In genomic region chr2:43832457-43832856, GRCh38 we compare ENCODE assay signal across 2 cellular contexts.
TF ChIP-seq lines count a peak whose summit lies in the region.

No MANE protein-coding gene starts in this region.

TF ChIP-seq in A549, 52 proteins besides CTCF, POLR2A, EP300 and RAD21:
- TF ChIP-seq MAFK (IDR thresholded peaks at IDR 0.05; ENCODE audit: partially characterized antibody) (peak; percentile 90), SREBF2 (IDR thresholded peaks at IDR 0.05) (no peak)
TF ChIP-seq in A549: peak in this region for 1.

TF ChIP-seq in IMR-90, 13 proteins besides CTCF, POLR2A, EP300 and RAD21:
- no peak for TF ChIP-seq NFE2L2 (IDR thresholded peaks at IDR 0.05; ENCODE audit: low read depth, low read length)
- TF ChIP-seq MAFK (IDR thresholded peaks at IDR 0.05; ENCODE audit: low read depth, low read length), result peak; percentile 74
TF ChIP-seq in IMR-90: peak in this region for 1.
